In the genomic region with DNA sequence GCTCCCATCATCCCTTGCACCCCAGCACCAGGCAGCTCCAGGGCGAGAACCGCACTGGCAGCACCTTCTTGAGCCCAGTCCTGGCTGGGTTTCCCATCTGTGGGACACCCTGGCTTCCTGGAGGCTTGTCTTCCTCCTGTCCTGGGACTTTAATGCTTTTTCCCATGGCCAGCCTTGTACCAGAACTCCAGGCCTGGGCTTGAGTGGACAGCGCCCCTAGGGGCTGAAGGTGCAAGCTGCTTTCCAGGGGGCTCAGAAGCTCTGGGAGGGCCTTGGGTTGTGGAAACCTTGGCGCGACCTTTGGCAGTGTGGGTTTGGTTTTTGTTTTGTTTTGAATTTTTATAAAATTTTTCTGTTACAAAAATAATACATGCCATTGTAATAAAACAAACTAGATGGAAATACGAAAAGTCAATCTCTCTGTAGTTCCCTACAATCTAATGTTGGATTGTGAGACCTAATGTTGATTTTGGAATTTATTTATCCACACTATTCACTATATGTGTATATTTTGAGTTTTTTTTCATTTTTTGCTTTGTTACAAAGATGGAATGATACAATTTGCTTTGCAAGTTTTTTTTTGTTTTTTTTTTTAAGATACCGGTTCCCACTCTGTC, we compare ENCODE assay signal across 8 cellular contexts. TPM values are rescaled to one million over a fixed set of nuclear protein-coding genes. Genes with fewer than 3 reads are reported as not detected.
DNase-seq lines count a peak whose midpoint lies in the region; ATAC-seq, FAIRE-seq and TF ChIP-seq lines count a peak whose summit lies in the region.

No MANE protein-coding gene starts in this region.

- H3K27me3 ChIP-seq in H9 (ENCODE audit: insufficient read depth, low read length), result no peaks in the 10 kb centered on the region
- H3K27me3 ChIP-seq in SK-N-SH (ENCODE audit: insufficient read depth), result no peaks in the 10 kb centered on the region
- peaks cover 15 to 35% of the 10 kb centered on the region in 2 experiments for H3K27me3 ChIP-seq in K562 (ENCODE audit: control insufficient read depth in 2 of 2, insufficient read depth in 2 of 2, low read length in 2 of 2)

- H2BK120ac ChIP-seq in H9 (ENCODE audit: low read depth, low read length, poor library complexity, severe bottlenecking), result no peak overlapping the region

- H3K4me1 ChIP-seq in H9 (ENCODE audit: insufficient read depth, low read length) (no peaks in the 10 kb centered on the region), SK-N-SH (ENCODE audit: control insufficient read depth in 1 of 2, insufficient read depth in 2 of 2, low read depth in 1 of 2, low read length in 1 of 2) (no peaks in the 10 kb centered on the region), K562 (replicated peaks in 1 of 2; ENCODE audit: control insufficient read depth in 2 of 2, insufficient read depth in 2 of 2, low read length in 2 of 2) (no peaks in the 10 kb centered on the region; a peak in 1 of 5 replicates)

- no peak overlapping the region for H3K14ac ChIP-seq in H9 (ENCODE audit: insufficient read depth, low read length)

- CTCF ChIA-PET in SK-N-SH (lab: Yijun Ruan, JAX) (interaction anchor here (0.5 to 5.4 kb wide), 30 partner anchors 8 to 399 kb away, joined by 3 to 68 read pairs (median 5); a partner anchor contains a TSS), K562 (lab: Yijun Ruan, JAX; ENCODE audit: low intra/inter-chr PET ratio) (interaction anchor here (0.7 to 1.2 kb wide), 2 partner anchors 20 to 113 kb away, joined by 3 to 6 read pairs; no protein-coding TSS in a partner anchor)

- no peak overlapping the region for H2AK5ac ChIP-seq in H9 (ENCODE audit: insufficient read length, low read length)

- no peak overlapping the region for H2BK15ac ChIP-seq in H9 (ENCODE audit: low read depth, low read length)

- H3K18ac ChIP-seq in H9 (ENCODE audit: insufficient read length, low read depth, low read length), result no peak overlapping the region

- no peak overlapping the region for H4K5ac ChIP-seq in H9 (ENCODE audit: insufficient read length, low read depth, low read length)

- no peak overlapping the region for H3T11ph ChIP-seq in H9 (ENCODE audit: low read length)

- H3K4me1 Mint-ChIP-seq in H9, result peaks cover 2 to 4% of the 10 kb centered on the region in 2 experiments

- TF ChIP-seq RAD21 in SK-N-SH (IDR thresholded peaks at IDR 0.05; ENCODE audit: low read length) (peak; percentile 60), K562 (CRISPR knock-in tag; conservative IDR thresholded peaks at IDR 0.05 in 1 of 2, IDR thresholded peaks at IDR 0.05 in 1 of 2) (peak; percentile 12 to 46; a peak in 2 of 4 replicates)

- peak overlapping the region; percentile 98 for H2AFZ ChIP-seq in H9 (ENCODE audit: low read length)
- H2AFZ ChIP-seq in SK-N-SH (ENCODE audit: low read depth), result peak overlapping the region; percentile 53
- H2AFZ ChIP-seq in K562 (ENCODE audit: low read depth, low read length), result peak overlapping the region; percentile 69; the same call in 1 of the 2 replicates

- no TSS peak for BruUV-seq in K562 (replicated peaks; lab: Mats Ljungman, UMichigan)

- ATAC-seq in K562 (peak; percentile 98), left lobe of liver (peak; percentile 87), HG03571 (IDR thresholded peaks at IDR 0.05; ENCODE audit: unreplicated experiment) (no peak)
- peak; percentile 87 for ATAC-seq in stimulated activated naive CD8-positive, alpha-beta T cell treated with anti-CD3 and anti-CD28 coated beads, Interleukin-15, Interleukin-2, amounts not matched to agents 100 U/mL and 50 U/mL, for 24 hours

- no peak overlapping the region for H2BK20ac ChIP-seq in H9 (ENCODE audit: low read depth, low read length, poor library complexity, severe bottlenecking)

- H3K36me3 Mint-ChIP-seq in H9 (ENCODE audit: insufficient read depth in 1 of 3, low read depth in 3 of 3), result no peaks in the 10 kb centered on the region

- H3K9me3 ChIP-seq in H9 (ENCODE audit: control insufficient read depth, low read depth, low read length), result no peaks in the 10 kb centered on the region
- no peaks in the 10 kb centered on the region for H3K9me3 ChIP-seq in SK-N-SH
- no peaks in the 10 kb centered on the region for H3K9me3 ChIP-seq in K562 (replicated peaks; ENCODE audit: control insufficient read depth, insufficient read depth, low read depth, low read length)

- DNase-seq in CMK (ENCODE audit: low read depth), result peak; percentile 57
- DNase-seq in H9, result peak; percentile 86
- peak; percentile 79 for DNase-seq in SK-N-SH
- DNase-seq in K562 (ENCODE audit: extremely low read depth in 1 of 4, low spot score in 3 of 4), result peak; percentile 77 to 87 (median 82)
- no peak for DNase-seq in left lobe of liver (ENCODE audit: low spot score)
- DNase-seq in stimulated activated naive CD8-positive, alpha-beta T cell treated with anti-CD3 and anti-CD28 coated beads, Interleukin-15, Interleukin-2, amounts not matched to agents 100 U/mL and 50 U/mL, for 24 hours, result peak; percentile 74
- DNase-seq in anterior cingulate cortex (lab: John Stamatoyannopoulos, UW), result no peak

- no peak overlapping the region for H4K91ac ChIP-seq in H9 (ENCODE audit: insufficient read length, low read depth, low read length)

- H3K4me3 ChIP-seq in SK-N-SH (ENCODE audit: low read depth in 2 of 2, low read length in 1 of 2), result peak overlapping the region in 1 of 2 experiments; percentile 43; a peak in 1 of 4 replicates
- no peak overlapping the region for H3K4me3 ChIP-seq in K562

- no peak for TF ChIP-seq POLR2A in K562 (conservative IDR thresholded peaks at IDR 0.05)

- H3K4me2 ChIP-seq in H9 (ENCODE audit: insufficient read depth, insufficient read length, low read length) (no peak overlapping the region), SK-N-SH (no peak overlapping the region), K562 (ENCODE audit: insufficient read depth, low read length) (no peak overlapping the region)

- no peaks in the 10 kb centered on the region for H4K20me1 ChIP-seq in H9 (ENCODE audit: control insufficient read depth, insufficient read depth, insufficient read length)
- H4K20me1 ChIP-seq in SK-N-SH (ENCODE audit: insufficient read depth), result no peaks in the 10 kb centered on the region
- no peaks in the 10 kb centered on the region for H4K20me1 ChIP-seq in K562 (replicated peaks; ENCODE audit: control insufficient read depth, insufficient read depth, low read length)

- no peaks in the 10 kb centered on the region for H3K9me1 ChIP-seq in K562 (ENCODE audit: control insufficient read depth, insufficient read depth, low read length)

- no peaks in the 10 kb centered on the region for H3F3A ChIP-seq in SK-N-SH (replicated peaks; ENCODE audit: insufficient read depth)

- H3K4ac ChIP-seq in H9 (ENCODE audit: low read depth, low read length), result no peak overlapping the region

- no peaks in the 10 kb centered on the region for H3K9me3 Mint-ChIP-seq in H9

- H3K36me3 ChIP-seq in SK-N-SH (replicated peaks in 1 of 2; ENCODE audit: control insufficient read depth in 1 of 2, insufficient read depth in 2 of 2, low read length in 1 of 2) (no peaks in the 10 kb centered on the region), K562 (ENCODE audit: control insufficient read depth, insufficient read depth, low read length) (no peaks in the 10 kb centered on the region)

- no peak for TF ChIP-seq EP300 in SK-N-SH (IDR thresholded peaks at IDR 0.05; ENCODE audit: borderline replicate concordance in 1 of 2, low read depth in 1 of 2, low read length in 1 of 2)
- TF ChIP-seq EP300 in K562 (IDR thresholded peaks at IDR 0.05; ENCODE audit: low read length), result no peak

- H3K4me3 Mint-ChIP-seq in H9, result no peak overlapping the region

- TF ChIP-seq CTCF in H9 (conservative IDR thresholded peaks at IDR 0.05), result peak; percentile 96
- TF ChIP-seq CTCF in SK-N-SH (IDR thresholded peaks at IDR 0.05), result peak; percentile 89
- TF ChIP-seq CTCF in K562 (IDR thresholded peaks at IDR 0.05 in 2 of 3, conservative IDR thresholded peaks at IDR 0.05 in 1 of 3; ENCODE audit: insufficient read depth in 2 of 3, low read depth in 1 of 3, low read length in 3 of 3), result peak; percentile 93 to 99 (median 93)

- H3K79me2 ChIP-seq in H9 (ENCODE audit: insufficient read depth, low read length) (no peaks in the 10 kb centered on the region), SK-N-SH (ENCODE audit: insufficient read depth) (no peaks in the 10 kb centered on the region), K562 (ENCODE audit: control insufficient read depth, insufficient read depth, low read length) (no peaks in the 10 kb centered on the region)

- in situ Hi-C loops in K562 (cut with MboI), result no loop called here

- no peak overlapping the region for H3K56ac ChIP-seq in H9 (ENCODE audit: insufficient read length, low read depth, low read length)

- no peak overlapping the region for H2BK5ac ChIP-seq in H9 (ENCODE audit: insufficient read length, low read length)

- no peak overlapping the region for H2BK12ac ChIP-seq in H9 (ENCODE audit: insufficient read length, low read depth, low read length)

- H3K79me1 ChIP-seq in H9 (ENCODE audit: insufficient read depth, low read depth, low read length, poor library complexity, severe bottlenecking), result no peaks in the 10 kb centered on the region

- H4K8ac ChIP-seq in H9 (replicated peaks; ENCODE audit: insufficient read length, low read depth, low read length), result no peak overlapping the region

- H3K27me3 Mint-ChIP-seq in H9 (ENCODE audit: low read depth), result peaks cover 12% of the 10 kb centered on the region

- H3K23ac ChIP-seq in H9 (ENCODE audit: insufficient read length, low read depth, low read length), result no peak overlapping the region

- peak; percentile 78 for FAIRE-seq in K562 (lab: Jason Lieb, UNC)

- intact Hi-C loops in K562 (cut with micrococcal nuclease), result no loop called here

- POLR2A ChIA-PET in SK-N-SH (lab: Yijun Ruan, JAX) (no interaction called here), K562 (lab: Yijun Ruan, JAX) (interaction anchor here (1.0 to 1.6 kb wide), 4 partner anchors 23 to 128 kb away, joined by 3 to 6 read pairs (median 4); no protein-coding TSS in a partner anchor)

- H3K23me2 ChIP-seq in H9 (ENCODE audit: insufficient read length, low read depth, low read length, poor library complexity, severe bottlenecking), result no peaks in the 10 kb centered on the region

- no peak overlapping the region for H3K27ac ChIP-seq in H9 (ENCODE audit: insufficient read length, low read depth, low read length)
- no peak overlapping the region for H3K27ac ChIP-seq in SK-N-SH (ENCODE audit: low read depth in 2 of 2, low read length in 1 of 2)
- H3K27ac ChIP-seq in K562 (ENCODE audit: extremely low read depth, low read depth, low read length), result no peak overlapping the region

- no peaks in the 10 kb centered on the region for H3K9me2 ChIP-seq in SK-N-SH

- WGBS in H9 (ENCODE audit: extremely low coverage, insufficient read length, low lambda C conversion rate), result no CpG with 5 or more reads among the region's 7 CpGs
- 41% methylated on average over 7 of the region's 7 CpGs for WGBS in SK-N-SH (ENCODE audit: low lambda C conversion rate)
- WGBS in K562 (ENCODE audit: insufficient coverage, low coverage, missing lambda C conversion rate), result 16% methylated on average over 7 of the region's 7 CpGs

- no peak overlapping the region for H3K27ac Mint-ChIP-seq in H9

- no peak overlapping the region for H3K9ac ChIP-seq in H9 (ENCODE audit: extremely low read depth, insufficient read length, low read length)
- no peak overlapping the region for H3K9ac ChIP-seq in SK-N-SH
- 0 out of 4 replicates have a peak overlapping the region, but pooled peaks of 1 of the 2 experiments have one; percentile 38 for H3K9ac ChIP-seq in K562 (ENCODE audit: insufficient read depth in 1 of 2, low read depth in 2 of 2, low read length in 2 of 2)

RNA-seq across cellular contexts. Expression of a gene that starts 33.8 kb away (rescaled TPM):
- 1,617 and 1,618 TPM in 2 replicates for total RNA-seq in H9 (2021)
- 2,231 and 2,255 TPM in 2 replicates for polyA plus RNA-seq in SK-N-SH (2012; rRNA removed)
- 3,260 and 4,153 TPM in 2 replicates for polyA plus RNA-seq in SK-N-SH (2012; cell fraction: cytosol; rRNA removed)
- polyA plus RNA-seq in SK-N-SH (2012; cell fraction: nucleus; rRNA removed), result 350 and 516 TPM in 2 replicates
- 326 and 345 TPM in 2 replicates for total RNA-seq in K562 (2011; cell fraction: chromatin; rRNA removed; ENCODE audit: low replicate concordance)
- 341 and 370 TPM in 2 replicates for total RNA-seq in K562 (2011; cell fraction: nucleolus; rRNA removed)
- total RNA-seq in K562 (2011; cell fraction: nucleoplasm; rRNA removed), result 557 and 1,073 TPM in 2 replicates
- 3,111 and 3,495 TPM in 2 replicates for total RNA-seq in K562 (2014; rRNA removed)
- 3,683 and 3,950 TPM in 2 replicates for total RNA-seq in K562 (2014; rRNA removed; fragmentation: Illumina TruSeq; extraction: Trizol)
- total RNA-seq in K562 (2015; rRNA removed; fragmentation: Illumina TruSeq; extraction: Trizol), result 3,549 and 3,642 TPM in 2 replicates
- total RNA-seq in K562 (2021), result 1,751 and 1,781 TPM in 2 replicates
- 2,818 and 2,821 TPM in 2 replicates for polyA plus RNA-seq in K562 (2011; rRNA removed)
- polyA plus RNA-seq in K562 (2011; cell fraction: cytosol; rRNA removed), result 831 and 2,063 TPM in 2 replicates
- polyA plus RNA-seq in K562 (2011; cell fraction: nucleus; rRNA removed), result 469 and 968 TPM in 2 replicates
- polyA plus RNA-seq in K562 (2012), result 3,491 and 4,910 TPM in 2 replicates
- 3,852 and 4,443 TPM in 2 replicates for polyA plus RNA-seq in K562 (2014; fragmentation: Illumina TruSeq; extraction: Trizol)
- 1,000 to 10,000 TPM; 2,542 to 2,758 TPM for polyA plus RNA-seq in K562 (2014; fragmentation: Nextera tagmentation; extraction: Ambion mirVana)
- 4,338 and 4,526 TPM in 2 replicates for polyA plus RNA-seq in K562 (2014; rRNA removed)
- 1,269 and 1,421 TPM in 2 replicates for polyA minus RNA-seq in K562 (2011; rRNA and poly(A)+ RNA removed)
- polyA minus RNA-seq in K562 (2011; cell fraction: cytosol; rRNA and poly(A)+ RNA removed), result 631 and 637 TPM in 2 replicates
- polyA minus RNA-seq in K562 (2011; cell fraction: nucleus; rRNA and poly(A)+ RNA removed), result 128 and 273 TPM in 2 replicates
- 306 TPM for total RNA-seq in left lobe of liver

Comparison
In these comparisons a context has a peak if more than half of its experiments do, and no peak if none do; other contexts are left out.
1. DNase-seq: peak in CMK (single experiment), H9 (single experiment), SK-N-SH (single experiment), K562 (4 of 4) and stimulated activated naive CD8-positive, alpha-beta T cell treated with anti-CD3 and anti-CD28 coated beads, Interleukin-15, Interleukin-2, amounts not matched to agents 100 U/mL and 50 U/mL, for 24 hours (single experiment); none in left lobe of liver (single experiment) and anterior cingulate cortex (0 of 58).
2. Peak in every context shown above with its lines, with median percentiles within 50 percentile points of each other: H2AFZ ChIP-seq and CTCF ChIP-seq.